Comparison of ENCODE assay signal across 34 cellular contexts in the genomic region with DNA sequence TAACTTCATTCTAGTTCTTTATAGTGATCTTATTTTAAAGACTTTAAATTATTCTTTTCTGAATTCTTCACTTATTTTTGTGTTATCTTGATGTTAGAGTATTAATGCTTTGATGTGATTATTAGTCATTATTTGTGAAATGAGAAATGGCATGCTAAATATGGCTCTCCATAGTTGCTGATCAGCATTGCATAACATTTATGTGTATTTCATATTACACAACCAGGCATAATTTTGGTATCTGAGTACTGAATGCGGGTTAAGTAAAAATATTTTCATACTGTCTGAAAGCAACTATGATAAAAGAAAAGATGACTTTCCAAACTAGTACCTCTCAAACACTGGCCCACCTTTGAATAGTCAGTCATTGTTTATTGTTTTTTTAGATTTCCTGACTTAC.
"Had no signal": no experiment of that assay in that cellular context is flagged by ENCODE, and none has a peak within 500 bp of the region (broad histone marks: within the 10 kb centered on the region; RNA-seq: fewer than 3 reads in every experiment).

No MANE protein-coding gene starts in this region.

- H3K4me3 Mint-ChIP-seq: activated CD4-positive, alpha-beta memory T cell treated with anti-CD3 and anti-CD28 coated beads for 36 hours; activated CD4-positive, alpha-beta T cell treated with anti-CD3 and anti-CD28 coated beads for 36 hours; activated CD4-positive, alpha-beta T cell treated with anti-CD3 and anti-CD28 coated beads, Interleukin-2, amount 10 ng/mL, durations not matched to agents 24 days and 14 days; activated CD8-positive, alpha-beta memory T cell treated with anti-CD3 and anti-CD28 coated beads, Interleukin-2, amount 10 ng/mL, durations not matched to agents 7 days and 5 days; activated CD8-positive, alpha-beta T cell treated with anti-CD3 and anti-CD28 coated beads, Interleukin-2, amount 10 ng/mL, durations not matched to agents 7 days and 5 days; activated naive CD4-positive, alpha-beta T cell treated with anti-CD3 and anti-CD28 coated beads for 36 hours; activated naive CD4-positive, alpha-beta T cell treated with anti-CD3 and anti-CD28 coated beads, Interleukin-2, amount 50 U/mL, for 24 hours; activated naive CD8-positive, alpha-beta T cell treated with anti-CD3 and anti-CD28 coated beads for 36 hours; activated naive CD8-positive, alpha-beta T cell treated with anti-CD3 and anti-CD28 coated beads, Interleukin-2, amount 50 U/mL, for 24 hours; activated T-helper 1 cell treated with anti-CD3 and anti-CD28 coated beads, Interleukin-12 subunit alpha, Interleukin-12 subunit beta, Interleukin-2, Interleukin-4 antibody, amounts not matched to agents 30 ng/mL and 10 ng/mL and 1 ng/mL, durations not matched to agents 14 hours and 24 hours and 36 hours; T-cell; T-helper 1 cell treated with Interleukin-12 subunit alpha and Interleukin-12 subunit beta and Interleukin-4 antibody, amounts not matched to agents 30 μg/mL and 1 μg/mL, for 36 hours had no signal

- H3K36me3 ChIP-seq: adrenal gland, cardiac muscle cell, colonic mucosa, gastrocnemius medialis, heart left ventricle had no signal

- DNase-seq: activated CD4-positive, alpha-beta memory T cell treated with anti-CD3 and anti-CD28 coated beads for 36 hours; activated CD4-positive, alpha-beta T cell treated with anti-CD3 and anti-CD28 coated beads for 36 hours; activated CD4-positive, alpha-beta T cell treated with anti-CD3 and anti-CD28 coated beads, Interleukin-2, amount 10 ng/mL, durations not matched to agents 24 days and 14 days; activated CD4-positive, CD25-positive, alpha-beta regulatory T cell; activated CD4-positive, CD25-positive, alpha-beta regulatory T cell treated with anti-CD3 and anti-CD28 coated beads, Interleukin-2, amount 50 U/mL, for 72 hours; activated CD8-positive, alpha-beta memory T cell treated with anti-CD3 and anti-CD28 coated beads, Interleukin-2, amount 10 ng/mL, durations not matched to agents 7 days and 5 days; activated CD8-positive, alpha-beta memory T cell treated with anti-CD3 and anti-CD28 coated beads, Interleukin-2, amount 50 U/mL, for 4 hours; activated CD8-positive, alpha-beta T cell treated with anti-CD3 and anti-CD28 coated beads, Interleukin-2, amount 10 ng/mL, durations not matched to agents 7 days and 5 days; activated effector memory CD4-positive, alpha-beta T cell treated with anti-CD3 and anti-CD28 coated beads, Interleukin-2, amount 50 U/mL, for 16 hours; activated naive CD4-positive, alpha-beta T cell treated with anti-CD3 and anti-CD28 coated beads for 36 hours; activated naive CD8-positive, alpha-beta T cell treated with anti-CD3 and anti-CD28 coated beads for 36 hours; activated naive CD8-positive, alpha-beta T cell treated with anti-CD3 and anti-CD28 coated beads, Interleukin-2, amount 50 U/mL, for 24 hours; activated T-cell treated with anti-CD3 and anti-CD28 coated beads, Interleukin-2, amount 50 U/mL, for 1 hour; activated T-cell treated with anti-CD3 and anti-CD28 coated beads, Interleukin-2, amount 50 U/mL, for 48 hours; adrenal gland; aorta; body of pancreas; central memory CD4-positive, alpha-beta T cell; cerebellar nuclear complex; colonic mucosa; effector CD8-positive, alpha-beta T cell; foreskin fibroblast; gastrocnemius medialis; glutamatergic neuron; heart left ventricle; T-cell; T1000 had no signal

- H3K27ac ChIP-seq: adrenal gland, body of pancreas, cardiac muscle cell, colonic mucosa, gastrocnemius medialis, heart left ventricle had no signal

- H3K27me3 ChIP-seq: adrenal gland, body of pancreas, cardiac muscle cell, colonic mucosa, gastrocnemius medialis, heart left ventricle had no signal

- H3K9me3 ChIP-seq: adrenal gland, body of pancreas, colonic mucosa, gastrocnemius medialis, heart left ventricle had no signal

- H3K9me3 Mint-ChIP-seq: activated CD4-positive, alpha-beta memory T cell treated with anti-CD3 and anti-CD28 coated beads for 36 hours; activated CD4-positive, alpha-beta T cell treated with anti-CD3 and anti-CD28 coated beads, Interleukin-2, amount 10 ng/mL, durations not matched to agents 24 days and 14 days; activated naive CD4-positive, alpha-beta T cell treated with anti-CD3 and anti-CD28 coated beads for 36 hours; activated naive CD4-positive, alpha-beta T cell treated with anti-CD3 and anti-CD28 coated beads, Interleukin-2, amount 50 U/mL, for 24 hours; activated naive CD8-positive, alpha-beta T cell treated with anti-CD3 and anti-CD28 coated beads for 36 hours; activated naive CD8-positive, alpha-beta T cell treated with anti-CD3 and anti-CD28 coated beads, Interleukin-2, amount 50 U/mL, for 24 hours; activated T-helper 1 cell treated with anti-CD3 and anti-CD28 coated beads, Interleukin-12 subunit alpha, Interleukin-12 subunit beta, Interleukin-2, Interleukin-4 antibody, amounts not matched to agents 30 ng/mL and 10 ng/mL and 1 ng/mL, durations not matched to agents 14 hours and 24 hours and 36 hours; activated T-helper 2 cell treated with anti-CD3 and anti-CD28 coated beads, Interferon-gamma antibody, Interleukin-2, Interleukin-4, amounts not matched to agents 10 μg/mL and 5 μg/mL and 100 μg/mL, durations not matched to agents 14 hours and 24 hours and 36 hours; T-cell; T-helper 1 cell treated with Interleukin-12 subunit alpha and Interleukin-12 subunit beta and Interleukin-4 antibody, amounts not matched to agents 30 μg/mL and 1 μg/mL, for 36 hours had no signal

- H3K4me1 ChIP-seq: adrenal gland, body of pancreas, colonic mucosa, gastrocnemius medialis, heart left ventricle had no signal

- H3K27ac Mint-ChIP-seq: activated CD4-positive, alpha-beta memory T cell treated with anti-CD3 and anti-CD28 coated beads for 36 hours; activated CD4-positive, alpha-beta T cell treated with anti-CD3 and anti-CD28 coated beads for 36 hours; activated CD4-positive, alpha-beta T cell treated with anti-CD3 and anti-CD28 coated beads, Interleukin-2, amount 10 ng/mL, durations not matched to agents 24 days and 14 days; activated CD8-positive, alpha-beta memory T cell treated with anti-CD3 and anti-CD28 coated beads, Interleukin-2, amount 10 ng/mL, durations not matched to agents 7 days and 5 days; activated CD8-positive, alpha-beta T cell treated with anti-CD3 and anti-CD28 coated beads, Interleukin-2, amount 10 ng/mL, durations not matched to agents 7 days and 5 days; activated naive CD4-positive, alpha-beta T cell treated with anti-CD3 and anti-CD28 coated beads for 36 hours; activated naive CD4-positive, alpha-beta T cell treated with anti-CD3 and anti-CD28 coated beads, Interleukin-2, amount 50 U/mL, for 24 hours; activated naive CD8-positive, alpha-beta T cell treated with anti-CD3 and anti-CD28 coated beads for 36 hours; activated naive CD8-positive, alpha-beta T cell treated with anti-CD3 and anti-CD28 coated beads, Interleukin-2, amount 50 U/mL, for 24 hours; activated T-helper 1 cell treated with anti-CD3 and anti-CD28 coated beads, Interleukin-12 subunit alpha, Interleukin-12 subunit beta, Interleukin-2, Interleukin-4 antibody, amounts not matched to agents 30 ng/mL and 10 ng/mL and 1 ng/mL, durations not matched to agents 14 hours and 24 hours and 36 hours; activated T-helper 2 cell treated with anti-CD3 and anti-CD28 coated beads, Interferon-gamma antibody, Interleukin-2, Interleukin-4, amounts not matched to agents 10 μg/mL and 5 μg/mL and 100 μg/mL, durations not matched to agents 14 hours and 24 hours and 36 hours; T-cell; T-helper 1 cell treated with Interleukin-12 subunit alpha and Interleukin-12 subunit beta and Interleukin-4 antibody, amounts not matched to agents 30 μg/mL and 1 μg/mL, for 36 hours had no signal

- H3K36me3 Mint-ChIP-seq: activated CD4-positive, alpha-beta memory T cell treated with anti-CD3 and anti-CD28 coated beads for 36 hours; activated CD8-positive, alpha-beta memory T cell treated with anti-CD3 and anti-CD28 coated beads, Interleukin-2, amount 10 ng/mL, durations not matched to agents 7 days and 5 days; activated naive CD4-positive, alpha-beta T cell treated with anti-CD3 and anti-CD28 coated beads, Interleukin-2, amount 50 U/mL, for 24 hours; activated naive CD8-positive, alpha-beta T cell treated with anti-CD3 and anti-CD28 coated beads for 36 hours; T-cell had no signal

- FAIRE-seq: endothelial cell of umbilical vein had no signal

- ATAC-seq: activated CD4-positive, alpha-beta T cell treated with anti-CD3 and anti-CD28 coated beads for 36 hours; activated CD8-positive, alpha-beta memory T cell treated with anti-CD3 and anti-CD28 coated beads, Interleukin-2, amount 10 ng/mL, durations not matched to agents 7 days and 5 days; activated CD8-positive, alpha-beta T cell treated with anti-CD3 and anti-CD28 coated beads, Interleukin-2, amount 10 ng/mL, durations not matched to agents 7 days and 5 days; activated naive CD8-positive, alpha-beta T cell treated with anti-CD3 and anti-CD28 coated beads, Interleukin-2, amount 50 U/mL, for 24 hours; body of pancreas; esophagus mucosa; gastrocnemius medialis; heart left ventricle; T-cell had no signal

- H3K4me1 Mint-ChIP-seq: activated CD4-positive, alpha-beta T cell treated with anti-CD3 and anti-CD28 coated beads for 36 hours; activated naive CD4-positive, alpha-beta T cell treated with anti-CD3 and anti-CD28 coated beads, Interleukin-2, amount 50 U/mL, for 24 hours; activated naive CD8-positive, alpha-beta T cell treated with anti-CD3 and anti-CD28 coated beads, Interleukin-2, amount 50 U/mL, for 24 hours had no signal

- H3K4me3 ChIP-seq: adrenal gland, body of pancreas, cardiac muscle cell, colonic mucosa, gastrocnemius medialis, heart left ventricle had no signal
